ENCODE assay signal across 23 cellular contexts in genomic region chr3:65633018-65633417, GRCh38.
"Had no signal": no experiment of that assay in that cellular context is flagged by ENCODE, and none has a peak within 500 bp of the region (broad histone marks: within the 10 kb centered on the region; RNA-seq: fewer than 3 reads in every experiment).

No MANE protein-coding gene starts in this region.

- H3K27me3 Mint-ChIP-seq: natural killer cell treated with Interleukin-12 subunit alpha and Interleukin-12 subunit beta and Interleukin-15 and Interleukin-18, amount 100 ng/mL, for 72 hours; type B pancreatic cell had no signal

- H3K4me3 ChIP-seq: lung, prostate gland, spleen, thoracic aorta, vagina had no signal

- H3K36me3 Mint-ChIP-seq: activated naive CD4-positive, alpha-beta T cell treated with anti-CD3 and anti-CD28 coated beads, Interleukin-2, amount 50 U/mL, for 72 hours; natural killer cell treated with Interleukin-12 subunit alpha and Interleukin-12 subunit beta and Interleukin-15 and Interleukin-18, amount 100 ng/mL, for 72 hours had no signal

- H3K9me3 ChIP-seq: prostate gland, spleen, thoracic aorta, vagina had no signal

- H3K4me3 Mint-ChIP-seq: activated CD8-positive, alpha-beta T cell treated with anti-CD3 and anti-CD28 coated beads, Interleukin-2, amount 10 ng/mL, durations not matched to agents 7 days and 5 days; natural killer cell treated with Interleukin-12 subunit alpha and Interleukin-12 subunit beta and Interleukin-15 and Interleukin-18, amount 100 ng/mL, for 72 hours; type B pancreatic cell had no signal

- H3K4me1 ChIP-seq: foreskin keratinocyte, prostate gland, spleen, vagina had no signal

- H3K27me3 ChIP-seq: foreskin keratinocyte, spleen, vagina had no signal

- H3K27ac ChIP-seq: foreskin keratinocyte, prostate gland, spleen, thoracic aorta, vagina, VCaP had no signal

- H3K36me3 ChIP-seq: prostate gland, spleen, thoracic aorta, vagina had no signal

- H3K9me3 Mint-ChIP-seq: type B pancreatic cell had no signal

- DNase-seq: activated CD4-positive, alpha-beta T cell treated with anti-CD3 and anti-CD28 coated beads for 1 hour; activated CD4-positive, alpha-beta T cell treated with anti-CD3 and anti-CD28 coated beads, Interleukin-2, amount 50 U/mL, for 1 hour; activated CD8-positive, alpha-beta T cell treated with anti-CD3 and anti-CD28 coated beads, Interleukin-2, amount 10 ng/mL, durations not matched to agents 7 days and 5 days; activated gamma-delta T cell treated with Interleukin-2 at 50 U/mL for 16 hours; aorta; central memory CD4-positive, alpha-beta T cell; dermis blood vessel endothelial cell; effector CD8-positive, alpha-beta T cell; foreskin keratinocyte; kidney; midbrain; spleen; stimulated activated CD4-positive, alpha-beta T cell treated with anti-CD3 and anti-CD28 coated beads, Interleukin-4, amount 100 ng/mL, for 24 hours; stimulated activated naive CD4-positive, alpha-beta T cell treated with Interleukin-2 at 50 U/mL for 16 hours had no signal

- FAIRE-seq: kidney had no signal

- ATAC-seq: activated CD8-positive, alpha-beta T cell treated with anti-CD3 and anti-CD28 coated beads, Interleukin-2, amount 10 ng/mL, durations not matched to agents 7 days and 5 days; activated naive CD4-positive, alpha-beta T cell treated with anti-CD3 and anti-CD28 coated beads, Interleukin-2, amount 50 U/mL, for 72 hours; foreskin keratinocyte; left lobe of liver; natural killer cell treated with Interleukin-12 subunit alpha and Interleukin-12 subunit beta and Interleukin-15 and Interleukin-18, amount 100 ng/mL, for 72 hours had no signal

- H3K27ac Mint-ChIP-seq: activated CD8-positive, alpha-beta T cell treated with anti-CD3 and anti-CD28 coated beads, Interleukin-2, amount 10 ng/mL, durations not matched to agents 7 days and 5 days; activated naive CD4-positive, alpha-beta T cell treated with anti-CD3 and anti-CD28 coated beads, Interleukin-2, amount 50 U/mL, for 72 hours; natural killer cell treated with Interleukin-12 subunit alpha and Interleukin-12 subunit beta and Interleukin-15 and Interleukin-18, amount 100 ng/mL, for 72 hours; type B pancreatic cell had no signal
